ENCODE assay signal across 1 cellular context in the genomic region with DNA sequence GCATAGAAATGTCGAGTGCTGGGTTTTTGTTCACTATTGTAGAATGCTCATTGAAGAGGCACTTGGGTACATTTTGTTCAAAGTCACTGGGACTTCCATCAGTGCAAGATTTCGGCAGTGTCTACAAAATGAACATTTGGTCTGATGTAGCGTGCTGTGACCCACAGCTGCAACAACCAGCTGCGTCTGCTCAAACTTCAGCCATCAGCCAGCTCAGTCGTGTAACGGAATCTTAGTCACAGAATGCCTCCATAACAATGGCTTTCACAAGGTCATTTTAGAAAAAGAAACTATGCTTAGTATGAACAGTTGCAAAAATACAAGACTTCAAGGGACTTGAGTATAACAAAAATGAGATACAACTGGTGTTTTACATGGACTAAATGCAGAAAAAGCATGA.
TF ChIP-seq lines count a peak whose summit lies in the region.

No MANE protein-coding gene starts in this region.

TF ChIP-seq in IMR-90, 13 proteins besides CTCF, POLR2A, EP300 and RAD21:
- TF ChIP-seq RFX5 (IDR thresholded peaks at IDR 0.05; ENCODE audit: low read depth, low read length), result no peak
- TF ChIP-seq FOS (IDR thresholded peaks at IDR 0.05; ENCODE audit: low read depth, low read length), result no peak
- no peak for TF ChIP-seq SMC3 (IDR thresholded peaks at IDR 0.05; ENCODE audit: low read depth, low read length)
- no peak for TF ChIP-seq BHLHE40 (IDR thresholded peaks at IDR 0.05; ENCODE audit: low read depth, low read length)
- TF ChIP-seq, protein P1, sequence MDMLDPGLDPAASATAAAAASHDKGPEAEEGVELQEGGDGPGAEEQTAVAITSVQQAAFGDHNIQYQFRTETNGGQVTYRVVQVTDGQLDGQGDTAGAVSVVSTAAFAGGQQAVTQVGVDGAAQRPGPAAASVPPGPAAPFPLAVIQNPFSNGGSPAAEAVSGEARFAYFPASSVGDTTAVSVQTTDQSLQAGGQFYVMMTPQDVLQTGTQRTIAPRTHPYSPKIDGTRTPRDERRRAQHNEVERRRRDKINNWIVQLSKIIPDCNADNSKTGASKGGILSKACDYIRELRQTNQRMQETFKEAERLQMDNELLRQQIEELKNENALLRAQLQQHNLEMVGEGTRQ (IDR thresholded peaks at IDR 0.05; ENCODE audit: low read depth, low read length), result no peak
- TF ChIP-seq MAZ (IDR thresholded peaks at IDR 0.05; ENCODE audit: borderline replicate concordance, low read depth, low read length), result no peak
- no peak for TF ChIP-seq CEBPB (IDR thresholded peaks at IDR 0.05; ENCODE audit: low read depth, low read length)
- TF ChIP-seq RCOR1 (IDR thresholded peaks at IDR 0.05; ENCODE audit: insufficient replicate concordance, low read length), result no peak
- no peak for TF ChIP-seq MAFK (IDR thresholded peaks at IDR 0.05; ENCODE audit: low read depth, low read length)
- no peak for TF ChIP-seq CHD1 (IDR thresholded peaks at IDR 0.05; ENCODE audit: low read depth, low read length)
- TF ChIP-seq MXI1 (IDR thresholded peaks at IDR 0.05; ENCODE audit: borderline replicate concordance, low read depth, low read length), result no peak
